19 cellular contexts compared by ENCODE assay signal in genomic region chr12:93541578-93542217, GRCh38. TPM values are rescaled to one million over a fixed set of nuclear protein-coding genes. Genes with fewer than 3 reads are reported as not detected.
A peak's percentile ranks its signal among the peaks of the same experiment; 100 is the strongest.
DNase-seq lines count a peak whose midpoint lies in the region; ATAC-seq, FAIRE-seq and TF ChIP-seq lines count a peak whose summit lies in the region.
"Had no signal": no experiment of that assay in that cellular context is flagged by ENCODE, and none has a peak within 500 bp of the region (broad histone marks: within the 10 kb centered on the region; RNA-seq: fewer than 3 reads in every experiment).

No MANE protein-coding gene starts in this region.

- H3K27ac Mint-ChIP-seq in activated CD4-positive, alpha-beta memory T cell treated with anti-CD3 and anti-CD28 coated beads, Interleukin-2, amount 10 ng/mL, durations not matched to agents 7 days and 5 days = peak overlapping the region; percentile 65
- no peak overlapping the region for H3K27ac Mint-ChIP-seq in activated CD4-positive, alpha-beta memory T cell treated with anti-CD3 and anti-CD28 coated beads for 36 hours
- peak overlapping the region; percentile 84 for H3K27ac Mint-ChIP-seq in T-helper 17 cell
- H3K27ac Mint-ChIP-seq in natural killer cell treated with Interleukin-12 subunit alpha and Interleukin-12 subunit beta and Interleukin-15 and Interleukin-18, amount 100 ng/mL, for 72 hours = peak overlapping the region; percentile 28 to 48
- H3K27ac Mint-ChIP-seq: activated naive CD8-positive, alpha-beta T cell; CD8-positive, alpha-beta T cell had no signal

- intact Hi-C loops in activated CD4-positive, alpha-beta memory T cell treated with anti-CD3 and anti-CD28 coated beads for 36 hours (cut with micrococcal nuclease) = no loop called here
- intact Hi-C loops in pancreas (cut with DNase I) = no loop called here

- H3K27ac ChIP-seq in pancreas = no peak overlapping the region
- H3K27ac ChIP-seq: neutrophil, sigmoid colon had no signal

- peaks cover 23% of the 10 kb centered on the region for H3K36me3 Mint-ChIP-seq in activated CD4-positive, alpha-beta memory T cell treated with anti-CD3 and anti-CD28 coated beads, Interleukin-2, amount 10 ng/mL, durations not matched to agents 7 days and 5 days (ENCODE audit: low read depth)
- peaks cover 3% of the 10 kb centered on the region for H3K36me3 Mint-ChIP-seq in activated CD4-positive, alpha-beta memory T cell treated with anti-CD3 and anti-CD28 coated beads for 36 hours
- peaks cover 4% of the 10 kb centered on the region for H3K36me3 Mint-ChIP-seq in T-helper 17 cell (ENCODE audit: low read depth)
- H3K36me3 Mint-ChIP-seq in natural killer cell treated with Interleukin-12 subunit alpha and Interleukin-12 subunit beta and Interleukin-15 and Interleukin-18, amount 100 ng/mL, for 72 hours = no peaks in the 10 kb centered on the region

- peaks cover 36% of the 10 kb centered on the region for H3K4me1 Mint-ChIP-seq in activated CD4-positive, alpha-beta memory T cell treated with anti-CD3 and anti-CD28 coated beads, Interleukin-2, amount 10 ng/mL, durations not matched to agents 7 days and 5 days
- H3K4me1 Mint-ChIP-seq in activated CD4-positive, alpha-beta memory T cell treated with anti-CD3 and anti-CD28 coated beads for 36 hours (ENCODE audit: low read depth) = peaks cover 8% of the 10 kb centered on the region
- peaks cover 13% of the 10 kb centered on the region for H3K4me1 Mint-ChIP-seq in T-helper 17 cell
- peaks cover 24% of the 10 kb centered on the region in 2 donors for H3K4me1 Mint-ChIP-seq in natural killer cell treated with Interleukin-12 subunit alpha and Interleukin-12 subunit beta and Interleukin-15 and Interleukin-18, amount 100 ng/mL, for 72 hours (ENCODE audit: low read depth in 2 of 2)

- 40 to 43% methylated on average over 4 of the region's 4 CpGs for WGBS in pancreas, 2 donors

- no peaks in the 10 kb centered on the region for H3K27me3 Mint-ChIP-seq in activated CD4-positive, alpha-beta memory T cell treated with anti-CD3 and anti-CD28 coated beads, Interleukin-2, amount 10 ng/mL, durations not matched to agents 7 days and 5 days
- H3K27me3 Mint-ChIP-seq in activated CD4-positive, alpha-beta memory T cell treated with anti-CD3 and anti-CD28 coated beads for 36 hours = no peaks in the 10 kb centered on the region
- no peaks in the 10 kb centered on the region for H3K27me3 Mint-ChIP-seq in T-helper 17 cell
- no peaks in the 10 kb centered on the region for H3K27me3 Mint-ChIP-seq in natural killer cell treated with Interleukin-12 subunit alpha and Interleukin-12 subunit beta and Interleukin-15 and Interleukin-18, amount 100 ng/mL, for 72 hours
- H3K27me3 Mint-ChIP-seq: activated naive CD8-positive, alpha-beta T cell had no signal

- no peak overlapping the region for H3K4me3 Mint-ChIP-seq in activated CD4-positive, alpha-beta memory T cell treated with anti-CD3 and anti-CD28 coated beads, Interleukin-2, amount 10 ng/mL, durations not matched to agents 7 days and 5 days
- no peak overlapping the region for H3K4me3 Mint-ChIP-seq in activated CD4-positive, alpha-beta memory T cell treated with anti-CD3 and anti-CD28 coated beads for 36 hours
- no peak overlapping the region for H3K4me3 Mint-ChIP-seq in T-helper 17 cell
- H3K4me3 Mint-ChIP-seq in natural killer cell treated with Interleukin-12 subunit alpha and Interleukin-12 subunit beta and Interleukin-15 and Interleukin-18, amount 100 ng/mL, for 72 hours = peak overlapping the region; percentile 51
- H3K4me3 Mint-ChIP-seq: activated naive CD8-positive, alpha-beta T cell; CD8-positive, alpha-beta T cell had no signal

- no peak overlapping the region for H3K4me3 ChIP-seq in pancreas
- H3K4me3 ChIP-seq: sigmoid colon had no signal

- POLR2A ChIA-PET in activated CD4-positive, alpha-beta memory T cell treated with anti-CD3 and anti-CD28 coated beads, Interleukin-2, amount 10 ng/mL, durations not matched to agents 7 days and 5 days (lab: Charles Lee) = interaction anchor here (0.5 to 1.5 kb wide), 3 partner anchors 11 to 28 kb away, joined by 3 to 6 read pairs (median 3); no protein-coding TSS in a partner anchor
- POLR2A ChIA-PET in activated CD4-positive, alpha-beta memory T cell treated with anti-CD3 and anti-CD28 coated beads for 36 hours (lab: Charles Lee) = no interaction called here

- CTCF ChIA-PET in activated CD4-positive, alpha-beta memory T cell treated with anti-CD3 and anti-CD28 coated beads, Interleukin-2, amount 10 ng/mL, durations not matched to agents 7 days and 5 days (lab: Charles Lee) = interaction anchor here (2.8 kb wide), 1 partner anchor 28 kb away, joined by 9 read pairs; no protein-coding TSS in a partner anchor
- CTCF ChIA-PET in activated CD4-positive, alpha-beta memory T cell treated with anti-CD3 and anti-CD28 coated beads for 36 hours (lab: Charles Lee) = no interaction called here

- DNase-seq in activated CD4-positive, alpha-beta memory T cell treated with anti-CD3 and anti-CD28 coated beads, Interleukin-2, amount 10 ng/mL, durations not matched to agents 7 days and 5 days = no peak
- no peak for DNase-seq in activated CD4-positive, alpha-beta memory T cell treated with anti-CD3 and anti-CD28 coated beads for 36 hours
- no peak for DNase-seq in T-helper 17 cell
- peak; percentile 39 for DNase-seq in fibroblast of gingiva (ENCODE audit: low read depth)
- no peak for DNase-seq in natural killer cell treated with Interleukin-12 subunit alpha and Interleukin-12 subunit beta and Interleukin-15 and Interleukin-18, amount 100 ng/mL, for 72 hours (ENCODE audit: low spot score)
- no peak for DNase-seq in pancreas
- DNase-seq in central memory CD4-positive, alpha-beta T cell = no peak
- DNase-seq: CD8-positive, alpha-beta T cell; kidney; NCI-H2081; sigmoid colon; stimulated activated CD4-positive, alpha-beta T cell treated with anti-CD3 and anti-CD28 coated beads, Interleukin-1b, Interleukin-23, amount 100 ng/mL, for 48 hours had no signal

- ATAC-seq in T-helper 17 cell (no peak), pancreas (no peak), GM21390 (IDR thresholded peaks at IDR 0.05; ENCODE audit: unreplicated experiment) (no peak)
- ATAC-seq in natural killer cell treated with Interleukin-12 subunit alpha and Interleukin-12 subunit beta and Interleukin-15 and Interleukin-18, amount 100 ng/mL, for 72 hours = peak; percentile 63 to 80
- ATAC-seq: CD8-positive, alpha-beta T cell; HCT116 had no signal

- TF ChIP-seq CTCF in pancreas (IDR thresholded peaks at IDR 0.05) = no peak

- no peak for FAIRE-seq in pancreas (lab: Jason Lieb, UNC)
- FAIRE-seq: A204.1, bronchial epithelial cell, kidney, urothelium cell line had no signal

- no peaks in the 10 kb centered on the region for H3K4me1 ChIP-seq in pancreas
- H3K4me1 ChIP-seq: sigmoid colon had no signal

- H3K36me3 ChIP-seq in pancreas = no peaks in the 10 kb centered on the region
- H3K36me3 ChIP-seq: neutrophil had no signal

- no peaks in the 10 kb centered on the region for H3K27me3 ChIP-seq in pancreas
- H3K27me3 ChIP-seq: sigmoid colon had no signal

- H3K9me3 ChIP-seq in T-helper 17 cell (ENCODE audit: control insufficient read depth, low read length, poor library complexity, severe bottlenecking) (no peaks in the 10 kb centered on the region), pancreas (no peaks in the 10 kb centered on the region)
- H3K9me3 ChIP-seq: neutrophil, sigmoid colon had no signal

- H3K9me3 Mint-ChIP-seq in activated CD4-positive, alpha-beta memory T cell treated with anti-CD3 and anti-CD28 coated beads, Interleukin-2, amount 10 ng/mL, durations not matched to agents 7 days and 5 days = no peaks in the 10 kb centered on the region
- no peaks in the 10 kb centered on the region for H3K9me3 Mint-ChIP-seq in activated CD4-positive, alpha-beta memory T cell treated with anti-CD3 and anti-CD28 coated beads for 36 hours
- H3K9me3 Mint-ChIP-seq in natural killer cell treated with Interleukin-12 subunit alpha and Interleukin-12 subunit beta and Interleukin-15 and Interleukin-18, amount 100 ng/mL, for 72 hours = no peaks in the 10 kb centered on the region
- H3K9me3 Mint-ChIP-seq: CD8-positive, alpha-beta T cell had no signal

RNA-seq across cellular contexts. Expression of gene SOCS2, which starts 30.8 kb away (rescaled TPM):
- 10 to 100 TPM; 44.3 to 47.3 TPM for total RNA-seq in activated CD4-positive, alpha-beta memory T cell treated with anti-CD3 and anti-CD28 coated beads, Interleukin-2, amount 10 ng/mL, durations not matched to agents 7 days and 5 days
- 10 to 100 TPM; 22.9 to 23.1 TPM for total RNA-seq in activated CD4-positive, alpha-beta memory T cell treated with anti-CD3 and anti-CD28 coated beads for 36 hours
- 10 to 100 TPM; 24.3 to 37.7 TPM for total RNA-seq in T-helper 17 cell
- total RNA-seq in natural killer cell treated with Interleukin-12 subunit alpha and Interleukin-12 subunit beta and Interleukin-15 and Interleukin-18, amount 100 ng/mL, for 72 hours = 10 to 100 TPM; 14.1 to 19.2 TPM
- total RNA-seq in pancreas = 1 to 10 TPM; 3.2 to 6.1 (median 5.4) TPM
- 10 to 100 TPM in 1 of 2 donors, 1 to 10 TPM in 1; 9.0 to 14.8 TPM for polyA plus RNA-seq in pancreas

Comparison
In these comparisons a context has a peak if more than half of its experiments do, and no peak if none do; other contexts are left out.
1. ATAC-seq: peak in natural killer cell treated with Interleukin-12 subunit alpha and Interleukin-12 subunit beta and Interleukin-15 and Interleukin-18, amount 100 ng/mL, for 72 hours (2 of 2); none in T-helper 17 cell (single experiment), pancreas (0 of 4) and GM21390 (single experiment).